18 cellular contexts compared by ENCODE assay signal in genomic region chr17:58387834-58388233, GRCh38. TPM values are rescaled to one million over a fixed set of nuclear protein-coding genes. Genes with fewer than 3 reads are reported as not detected.
A peak's percentile ranks its signal among the peaks of the same experiment; 100 is the strongest.
DNase-seq lines count a peak whose midpoint lies in the region; ATAC-seq and TF ChIP-seq lines count a peak whose summit lies in the region.
"Had no signal": no experiment of that assay in that cellular context is flagged by ENCODE, and none has a peak within 500 bp of the region (broad histone marks: within the 10 kb centered on the region; RNA-seq: fewer than 3 reads in every experiment).

No MANE protein-coding gene starts in this region.

- no peaks in the 10 kb centered on the region for H3K36me3 Mint-ChIP-seq in activated CD8-positive, alpha-beta T cell treated with anti-CD3 and anti-CD28 coated beads for 36 hours (ENCODE audit: low read depth)
- no peaks in the 10 kb centered on the region for H3K36me3 Mint-ChIP-seq in activated CD8-positive, alpha-beta T cell treated with anti-CD3 and anti-CD28 coated beads, Interleukin-2, amount 10 ng/mL, durations not matched to agents 7 days and 5 days (ENCODE audit: low read depth)
- H3K36me3 Mint-ChIP-seq in GM23338 (ENCODE audit: low read depth), result no peaks in the 10 kb centered on the region
- H3K36me3 Mint-ChIP-seq in T-helper 2 cell treated with Interferon-gamma antibody and Interleukin-4, amounts not matched to agents 5 μg/mL and 100 μg/mL, for 36 hours (ENCODE audit: low read depth), result peaks cover 7% of the 10 kb centered on the region

- ATAC-seq in activated CD8-positive, alpha-beta T cell treated with anti-CD3 and anti-CD28 coated beads for 36 hours, result peak; percentile 76
- ATAC-seq in activated CD8-positive, alpha-beta T cell treated with anti-CD3 and anti-CD28 coated beads, Interleukin-2, amount 10 ng/mL, durations not matched to agents 7 days and 5 days, result no peak
- ATAC-seq in GM23338 (no peak), GM18505 (IDR thresholded peaks at IDR 0.05; ENCODE audit: unreplicated experiment) (no peak), HG03095 (IDR thresholded peaks at IDR 0.05; ENCODE audit: unreplicated experiment) (no peak)
- ATAC-seq: heart right ventricle, sciatic nerve had no signal

- H3K36me3 ChIP-seq in GM23338 (ENCODE audit: insufficient read depth) (no peaks in the 10 kb centered on the region), prostate gland (no peaks in the 10 kb centered on the region)
- H3K36me3 ChIP-seq: heart right ventricle, uterus had no signal

- H3K9me3 Mint-ChIP-seq in activated CD8-positive, alpha-beta T cell treated with anti-CD3 and anti-CD28 coated beads for 36 hours, result no peaks in the 10 kb centered on the region
- no peaks in the 10 kb centered on the region for H3K9me3 Mint-ChIP-seq in activated CD8-positive, alpha-beta T cell treated with anti-CD3 and anti-CD28 coated beads, Interleukin-2, amount 10 ng/mL, durations not matched to agents 7 days and 5 days (ENCODE audit: insufficient read depth)
- H3K9me3 Mint-ChIP-seq in GM23338, result no peaks in the 10 kb centered on the region
- no peaks in the 10 kb centered on the region for H3K9me3 Mint-ChIP-seq in T-helper 2 cell treated with Interferon-gamma antibody and Interleukin-4, amounts not matched to agents 5 μg/mL and 100 μg/mL, for 36 hours

- peaks cover 9% of the 10 kb centered on the region for H3K4me1 Mint-ChIP-seq in activated CD8-positive, alpha-beta T cell treated with anti-CD3 and anti-CD28 coated beads for 36 hours (ENCODE audit: low read depth)
- H3K4me1 Mint-ChIP-seq in activated CD8-positive, alpha-beta T cell treated with anti-CD3 and anti-CD28 coated beads, Interleukin-2, amount 10 ng/mL, durations not matched to agents 7 days and 5 days (ENCODE audit: low read depth), result peaks cover 8% of the 10 kb centered on the region
- peaks cover 36% of the 10 kb centered on the region for H3K4me1 Mint-ChIP-seq in GM23338
- H3K4me1 Mint-ChIP-seq in T-helper 2 cell treated with Interferon-gamma antibody and Interleukin-4, amounts not matched to agents 5 μg/mL and 100 μg/mL, for 36 hours (ENCODE audit: low read depth), result peaks cover 62% of the 10 kb centered on the region

- no peaks in the 10 kb centered on the region for H3F3A ChIP-seq in GM23338 (replicated peaks; ENCODE audit: low read depth)

- TF ChIP-seq CTCF in activated CD8-positive, alpha-beta T cell treated with anti-CD3 and anti-CD28 coated beads for 36 hours (IDR thresholded peaks at IDR 0.05), result no peak
- TF ChIP-seq CTCF in GM23338 (conservative IDR thresholded peaks at IDR 0.05; ENCODE audit: low read depth in 2 of 2) (no peak), prostate gland (IDR thresholded peaks at IDR 0.05) (no peak)

- TF ChIP-seq POLR2A in prostate gland (IDR thresholded peaks at IDR 0.05) (no peak), GM18505 (IDR thresholded peaks at IDR 0.05; ENCODE audit: borderline replicate concordance, extremely low read depth, insufficient read depth, insufficient read length) (no peak)

- no peaks in the 10 kb centered on the region; the same call in 1 of the 2 replicates for H3K9me2 ChIP-seq in GM23338 (ENCODE audit: insufficient read depth)
- H3K9me2 ChIP-seq: SK-N-SH had no signal

- H4K20me1 ChIP-seq in GM23338 (replicated peaks; ENCODE audit: insufficient read depth), result no peaks in the 10 kb centered on the region

- no peaks in the 10 kb centered on the region for H3K27me3 Mint-ChIP-seq in activated CD8-positive, alpha-beta T cell treated with anti-CD3 and anti-CD28 coated beads for 36 hours
- H3K27me3 Mint-ChIP-seq in activated CD8-positive, alpha-beta T cell treated with anti-CD3 and anti-CD28 coated beads, Interleukin-2, amount 10 ng/mL, durations not matched to agents 7 days and 5 days (ENCODE audit: low read depth), result peaks cover 2% of the 10 kb centered on the region
- H3K27me3 Mint-ChIP-seq in GM23338 (ENCODE audit: insufficient read depth, low read depth, poor library complexity), result peaks cover 2% of the 10 kb centered on the region
- no peaks in the 10 kb centered on the region for H3K27me3 Mint-ChIP-seq in T-helper 2 cell treated with Interferon-gamma antibody and Interleukin-4, amounts not matched to agents 5 μg/mL and 100 μg/mL, for 36 hours (ENCODE audit: low read depth)

- no peaks in the 10 kb centered on the region for H3K79me2 ChIP-seq in GM23338 (replicated peaks; ENCODE audit: insufficient read depth)

- no peak overlapping the region for H3K4me3 ChIP-seq in GM23338
- H3K4me3 ChIP-seq in prostate gland, result no peak overlapping the region
- H3K4me3 ChIP-seq: heart right ventricle, uterus had no signal

- intact Hi-C loops in activated CD8-positive, alpha-beta T cell treated with anti-CD3 and anti-CD28 coated beads for 36 hours (cut with micrococcal nuclease), result no loop called here
- intact Hi-C loops in prostate gland (cut with DNase I), result no loop called here

- H3K27ac Mint-ChIP-seq in activated CD8-positive, alpha-beta T cell treated with anti-CD3 and anti-CD28 coated beads for 36 hours, result no peak overlapping the region
- no peak overlapping the region for H3K27ac Mint-ChIP-seq in activated CD8-positive, alpha-beta T cell treated with anti-CD3 and anti-CD28 coated beads, Interleukin-2, amount 10 ng/mL, durations not matched to agents 7 days and 5 days
- H3K27ac Mint-ChIP-seq in GM23338, result no peak overlapping the region
- H3K27ac Mint-ChIP-seq in T-helper 2 cell treated with Interferon-gamma antibody and Interleukin-4, amounts not matched to agents 5 μg/mL and 100 μg/mL, for 36 hours, result no peak overlapping the region

- peak overlapping the region; percentile 41; the same call in 1 of the 2 replicates for H3K4me2 ChIP-seq in GM23338
- H3K4me2 ChIP-seq: SK-N-SH had no signal

- H3K4me1 ChIP-seq in GM23338 (ENCODE audit: insufficient read depth) (peaks cover 19% of the 10 kb centered on the region), prostate gland (replicated peaks) (peaks cover 34% of the 10 kb centered on the region)
- H3K4me1 ChIP-seq: uterus had no signal

- H3K27ac ChIP-seq in GM23338 (ENCODE audit: low read depth) (no peak overlapping the region), prostate gland (peak overlapping the region; percentile 21 to 64)
- H3K27ac ChIP-seq: heart right ventricle, uterus had no signal

- peaks cover 4% of the 10 kb centered on the region; the same call in 1 of the 2 replicates for H3K27me3 ChIP-seq in GM23338 (ENCODE audit: insufficient read depth)
- no peaks in the 10 kb centered on the region for H3K27me3 ChIP-seq in prostate gland (replicated peaks; ENCODE audit: insufficient read depth)
- H3K27me3 ChIP-seq: uterus had no signal

- H3K9me3 ChIP-seq in prostate gland, result no peaks in the 10 kb centered on the region
- H3K9me3 ChIP-seq: heart right ventricle, SK-N-SH, uterus had no signal

- H3K4me3 Mint-ChIP-seq in activated CD8-positive, alpha-beta T cell treated with anti-CD3 and anti-CD28 coated beads for 36 hours, result no peak overlapping the region
- H3K4me3 Mint-ChIP-seq in activated CD8-positive, alpha-beta T cell treated with anti-CD3 and anti-CD28 coated beads, Interleukin-2, amount 10 ng/mL, durations not matched to agents 7 days and 5 days, result no peak overlapping the region
- H3K4me3 Mint-ChIP-seq in GM23338, result no peak overlapping the region
- H3K4me3 Mint-ChIP-seq in T-helper 2 cell treated with Interferon-gamma antibody and Interleukin-4, amounts not matched to agents 5 μg/mL and 100 μg/mL, for 36 hours, result no peak overlapping the region

- POLR2A ChIA-PET in activated CD8-positive, alpha-beta T cell treated with anti-CD3 and anti-CD28 coated beads for 36 hours (lab: Charles Lee), result no interaction called here
- POLR2A ChIA-PET in activated CD8-positive, alpha-beta T cell treated with anti-CD3 and anti-CD28 coated beads, Interleukin-2, amount 10 ng/mL, durations not matched to agents 7 days and 5 days (lab: Charles Lee), result no interaction called here

- H2AFZ ChIP-seq in GM23338, result no peak overlapping the region

- CTCF ChIA-PET in activated CD8-positive, alpha-beta T cell treated with anti-CD3 and anti-CD28 coated beads for 36 hours (lab: Charles Lee), result interaction anchor here (1.6 kb wide), 1 partner anchor 71 kb away, joined by 9 read pairs; no protein-coding TSS in a partner anchor
- CTCF ChIA-PET in activated CD8-positive, alpha-beta T cell treated with anti-CD3 and anti-CD28 coated beads, Interleukin-2, amount 10 ng/mL, durations not matched to agents 7 days and 5 days (lab: Charles Lee), result no interaction called here

- 35% methylated on average over 1 of the region's 1 CpG for WGBS in prostate gland

- DNase-seq in activated CD8-positive, alpha-beta T cell treated with anti-CD3 and anti-CD28 coated beads for 36 hours, result peak; percentile 50
- no peak for DNase-seq in activated CD8-positive, alpha-beta T cell treated with anti-CD3 and anti-CD28 coated beads, Interleukin-2, amount 10 ng/mL, durations not matched to agents 7 days and 5 days
- no peak for DNase-seq in GM23338 (ENCODE audit: low spot score)
- peak; percentile 48 for DNase-seq in T-helper 2 cell treated with Interferon-gamma antibody and Interleukin-4, amounts not matched to agents 5 μg/mL and 100 μg/mL, for 36 hours (ENCODE audit: low spot score)
- DNase-seq in prostate gland (ENCODE audit: low spot score), result no peak
- DNase-seq in GDM1 (lab: John Stamatoyannopoulos, UW), result no peak
- DNase-seq: activated naive CD4-positive, alpha-beta T cell treated with anti-CD3 and anti-CD28 coated beads, Interleukin-2, amount 50 U/mL, for 16 hours; heart right ventricle; IMR-90; NCI-H1436; NCI-H446; occipital lobe; SK-N-SH; stimulated activated CD4-positive, alpha-beta T cell treated with anti-CD3 and anti-CD28 coated beads, Interleukin-4, amount 100 ng/mL, for 1 hour; uterus had no signal

RNA-seq across cellular contexts. Expression of gene RNF43, which starts 29.5 kb away (rescaled TPM):
- 1 to 10 TPM in 1 of 2 experiments, under 1 TPM in 1; 0.34 to 1.1 TPM for total RNA-seq in activated CD8-positive, alpha-beta T cell treated with anti-CD3 and anti-CD28 coated beads for 36 hours
- total RNA-seq in activated CD8-positive, alpha-beta T cell treated with anti-CD3 and anti-CD28 coated beads, Interleukin-2, amount 10 ng/mL, durations not matched to agents 7 days and 5 days, result under 1 TPM in 1 of 2 experiments, not detected in 1; 0.05 TPM
- total RNA-seq in GM23338 (2014; rRNA removed; shearing (Covaris generic)), result 0.62 and 2.2 TPM in 2 replicates
- 0.58 and 0.66 TPM in 2 replicates for polyA plus RNA-seq in GM23338 (2016; fragmentation: Nextera tagmentation; extraction: Ambion mirVana)
- 10 to 100 TPM; 29.3 to 31.9 TPM for total RNA-seq in prostate gland
- polyA plus RNA-seq: IMR-90, SK-N-SH had no signal

RNA-seq across cellular contexts. Expression of gene SUPT4H1, which starts 35.8 kb away (rescaled TPM):
- total RNA-seq in activated CD8-positive, alpha-beta T cell treated with anti-CD3 and anti-CD28 coated beads for 36 hours, result 100 to 1,000 TPM; 104 to 110 TPM
- total RNA-seq in activated CD8-positive, alpha-beta T cell treated with anti-CD3 and anti-CD28 coated beads, Interleukin-2, amount 10 ng/mL, durations not matched to agents 7 days and 5 days, result 10 to 100 TPM; 75.2 to 90.8 TPM
- 82.2 and 87.0 TPM in 2 replicates for total RNA-seq in GM23338 (2014; rRNA removed; shearing (Covaris generic))
- polyA plus RNA-seq in GM23338 (2016; fragmentation: Nextera tagmentation; extraction: Ambion mirVana), result 73.9 and 83.7 TPM in 2 replicates
- 10 to 100 TPM; 44.8 to 70.0 TPM for total RNA-seq in prostate gland

RNA-seq across cellular contexts. Expression of gene TSPOAP1, which starts 59.2 kb away (rescaled TPM):
- 10 to 100 TPM; 21.1 to 24.1 TPM for total RNA-seq in activated CD8-positive, alpha-beta T cell treated with anti-CD3 and anti-CD28 coated beads for 36 hours
- 10 to 100 TPM; 45.8 to 51.5 TPM for total RNA-seq in activated CD8-positive, alpha-beta T cell treated with anti-CD3 and anti-CD28 coated beads, Interleukin-2, amount 10 ng/mL, durations not matched to agents 7 days and 5 days
- 11.8 and 12.9 TPM in 2 replicates for total RNA-seq in GM23338 (2014; rRNA removed; shearing (Covaris generic))
- 6.3 and 7.3 TPM in 2 replicates for polyA plus RNA-seq in GM23338 (2016; fragmentation: Nextera tagmentation; extraction: Ambion mirVana)
- 10 to 100 TPM; 22.7 to 26.5 TPM for total RNA-seq in prostate gland

Comparison
In these comparisons a context has a peak if more than half of its experiments do, and no peak if none do; other contexts are left out.
1. DNase-seq: peak in activated CD8-positive, alpha-beta T cell treated with anti-CD3 and anti-CD28 coated beads for 36 hours (single experiment) and T-helper 2 cell treated with Interferon-gamma antibody and Interleukin-4, amounts not matched to agents 5 μg/mL and 100 μg/mL, for 36 hours (single experiment); none in activated CD8-positive, alpha-beta T cell treated with anti-CD3 and anti-CD28 coated beads, Interleukin-2, amount 10 ng/mL, durations not matched to agents 7 days and 5 days (single experiment), GM23338 (single experiment), prostate gland (single experiment) and GDM1 (single experiment).